ENCODE assay signal across 1 cellular context in the genomic region with DNA sequence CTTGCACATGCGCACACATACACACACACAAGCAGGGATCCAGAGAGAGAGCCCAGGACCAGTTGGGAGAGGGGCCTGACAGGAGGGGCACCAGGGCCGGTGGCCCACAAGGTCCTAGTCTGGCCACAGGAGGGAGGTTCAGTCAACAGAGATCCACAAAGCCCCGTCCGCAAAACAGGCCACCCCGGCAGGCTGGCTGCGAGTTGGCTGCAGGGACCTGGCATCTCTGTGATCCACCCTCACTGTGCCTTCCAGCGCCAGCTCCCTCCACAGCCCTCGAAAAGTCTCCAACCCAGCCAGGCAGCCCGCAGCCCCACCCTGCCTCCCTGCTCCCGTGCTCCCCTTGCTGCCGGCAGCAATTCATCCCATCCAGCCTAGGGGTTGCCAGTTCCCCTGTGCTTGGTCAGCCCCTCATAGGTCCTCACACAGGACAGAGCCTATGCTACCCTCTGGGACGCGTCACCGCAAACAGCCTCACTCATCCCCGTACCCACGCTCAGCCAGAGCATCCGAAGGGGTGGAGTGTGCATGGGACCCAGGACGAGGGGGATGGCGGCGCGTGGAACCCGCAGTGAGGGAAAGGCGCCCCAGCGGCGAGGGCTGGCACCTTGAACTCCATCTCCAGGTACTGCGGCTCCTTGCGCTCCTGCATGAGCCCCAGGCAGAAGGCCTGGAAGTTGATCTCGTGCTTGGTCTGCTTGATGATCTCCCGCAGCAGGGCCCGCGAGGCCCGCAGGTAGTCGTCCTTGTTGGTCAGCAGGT.
TF ChIP-seq lines count a peak whose summit lies in the region.

No MANE protein-coding gene starts in this region.

TF ChIP-seq in GM12878, 131 proteins besides CTCF, POLR2A, EP300 and RAD21:
- TF ChIP-seq, protein P1, sequence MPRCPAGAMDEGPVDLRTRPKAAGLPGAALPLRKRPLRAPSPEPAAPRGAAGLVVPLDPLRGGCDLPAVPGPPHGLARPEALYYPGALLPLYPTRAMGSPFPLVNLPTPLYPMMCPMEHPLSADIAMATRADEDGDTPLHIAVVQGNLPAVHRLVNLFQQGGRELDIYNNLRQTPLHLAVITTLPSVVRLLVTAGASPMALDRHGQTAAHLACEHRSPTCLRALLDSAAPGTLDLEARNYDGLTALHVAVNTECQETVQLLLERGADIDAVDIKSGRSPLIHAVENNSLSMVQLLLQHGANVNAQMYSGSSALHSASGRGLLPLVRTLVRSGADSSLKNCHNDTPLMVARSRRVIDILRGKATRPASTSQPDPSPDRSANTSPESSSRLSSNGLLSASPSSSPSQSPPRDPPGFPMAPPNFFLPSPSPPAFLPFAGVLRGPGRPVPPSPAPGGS (IDR thresholded peaks at IDR 0.05; ENCODE audit: borderline replicate concordance, insufficient read depth, low read depth, low read length, poor library complexity, severe bottlenecking), result peak; percentile 46
- TF ChIP-seq, protein P2, sequence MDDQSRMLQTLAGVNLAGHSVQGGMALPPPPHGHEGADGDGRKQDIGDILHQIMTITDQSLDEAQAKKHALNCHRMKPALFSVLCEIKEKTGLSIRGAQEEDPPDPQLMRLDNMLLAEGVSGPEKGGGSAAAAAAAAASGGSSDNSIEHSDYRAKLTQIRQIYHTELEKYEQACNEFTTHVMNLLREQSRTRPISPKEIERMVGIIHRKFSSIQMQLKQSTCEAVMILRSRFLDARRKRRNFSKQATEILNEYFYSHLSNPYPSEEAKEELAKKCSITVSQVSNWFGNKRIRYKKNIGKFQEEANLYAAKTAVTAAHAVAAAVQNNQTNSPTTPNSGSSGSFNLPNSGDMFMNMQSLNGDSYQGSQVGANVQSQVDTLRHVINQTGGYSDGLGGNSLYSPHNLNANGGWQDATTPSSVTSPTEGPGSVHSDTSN (IDR thresholded peaks at IDR 0.05; ENCODE audit: insufficient replicate concordance, low read depth, low read length), result no peak
